In the genomic region with DNA sequence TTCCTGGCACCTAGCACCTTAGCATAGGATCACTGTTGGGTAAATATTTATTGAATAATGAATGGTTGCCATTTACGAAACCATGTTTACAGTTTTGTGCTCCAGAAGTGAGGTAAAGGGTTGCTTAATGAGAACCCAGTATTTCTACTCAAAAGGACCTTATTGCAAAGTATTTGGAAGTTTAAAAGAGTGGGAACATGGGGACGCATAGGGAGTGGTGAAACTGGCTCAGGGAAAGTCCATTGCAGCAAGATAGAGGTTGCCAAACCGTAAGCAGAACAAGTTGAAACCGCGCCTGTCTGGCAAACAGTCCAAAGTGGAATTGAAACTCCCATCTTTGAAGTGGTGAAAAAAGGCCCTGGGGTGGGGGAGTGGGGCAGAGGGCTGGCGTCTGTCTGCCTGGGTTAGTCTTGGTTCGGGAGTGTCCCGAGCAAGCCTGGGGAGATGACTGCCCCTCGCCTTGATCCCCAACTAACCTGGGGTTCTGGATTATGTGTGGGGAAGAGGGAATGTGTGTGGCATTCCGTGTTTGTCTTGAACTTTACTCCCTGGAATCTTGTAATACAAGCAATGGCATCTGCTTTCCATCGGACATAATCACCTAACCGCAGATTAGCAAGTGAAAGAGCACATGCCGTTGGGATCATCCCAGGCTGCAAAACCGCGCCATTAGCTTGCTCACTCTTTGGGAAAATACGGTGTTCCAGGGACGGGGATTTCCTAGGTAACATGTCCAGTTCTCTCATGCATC, we compare ENCODE assay signal across 8 cellular contexts. TPM values are rescaled to one million over a fixed set of nuclear protein-coding genes. Genes with fewer than 3 reads are reported as not detected.
DNase-seq lines count a peak whose midpoint lies in the region; TF ChIP-seq lines count a peak whose summit lies in the region.

No MANE protein-coding gene starts in this region.

- peaks cover 67 to 100% (median 98%) of the 10 kb centered on the region in 4 donors for H3K4me1 ChIP-seq in esophagus muscularis mucosa

- H3K4me3 Mint-ChIP-seq in nephron, result peak overlapping the region in 1 of 3 experiments; percentile 28

- no peaks in the 10 kb centered on the region for H3K27me3 Mint-ChIP-seq in nephron (ENCODE audit: low read depth)

- no peaks in the 10 kb centered on the region for H3K9me3 Mint-ChIP-seq in nephron

- H3K36me3 Mint-ChIP-seq in nephron (ENCODE audit: low read depth), result peaks cover 8% of the 10 kb centered on the region

- peaks cover 0 to 20% (median 12%) of the 10 kb centered on the region in 4 donors for H3K36me3 ChIP-seq in esophagus muscularis mucosa

- in situ Hi-C loops in GM18951 (cut with MboI; ENCODE audit: low sequenced_read_pairs, unreplicated experiment), result no loop called here
- in situ Hi-C loops in KBM-7 (cut with MboI; ENCODE audit: low pct_unique_long_range_greater_than_20kb, low sequenced_read_pairs), result no loop called here

- peaks cover 40% of the 10 kb centered on the region for H3K4me1 Mint-ChIP-seq in nephron

- TF ChIP-seq POLR2A in GM18951 (IDR thresholded peaks at IDR 0.05; ENCODE audit: extremely low read depth, insufficient read depth, insufficient read length), result peak; percentile 20
- no peak for TF ChIP-seq POLR2A in esophagus muscularis mucosa (IDR thresholded peaks at IDR 0.05; ENCODE audit: low read depth)

- TF ChIP-seq CTCF in esophagus muscularis mucosa (IDR thresholded peaks at IDR 0.05) (no peak), nephron (IDR thresholded peaks at IDR 0.05; ENCODE audit: unreplicated experiment in 3 of 3) (no peak)

- no peaks in the 10 kb centered on the region for H3K9me3 ChIP-seq in esophagus muscularis mucosa

- TF ChIP-seq EP300 in esophagus muscularis mucosa (IDR thresholded peaks at IDR 0.05), result no peak

- DNase-seq in NCI-H226 (peak; percentile 86), esophagus muscularis mucosa (ENCODE audit: extremely low spot score) (peak; percentile 94), KBM-7 (no peak), HUDEP-2 (lab: John Stamatoyannopoulos, UW; ENCODE audit: unreplicated experiment in 76 of 76) (no peak), inferior parietal cortex (ENCODE audit: extremely low spot score) (no peak)
- DNase-seq in effector CD8-positive, alpha-beta T cell (lab: John Stamatoyannopoulos, UW), result no peak

- peak overlapping the region; percentile 86 to 91 (median 88) for H3K27ac ChIP-seq in esophagus muscularis mucosa (replicated peaks in 1 of 4)

- peak overlapping the region; percentile 30 to 52 (median 40) for H3K4me3 ChIP-seq in esophagus muscularis mucosa

- WGBS in esophagus muscularis mucosa, result 34% methylated on average over 16 of the region's 17 CpGs

- H3K27me3 ChIP-seq in esophagus muscularis mucosa, result no peaks in the 10 kb centered on the region

- intact Hi-C loops in esophagus muscularis mucosa (cut with DNase I), result no loop called here

- H3K27ac Mint-ChIP-seq in nephron, result peak overlapping the region; percentile 99 to 100 (median 99)

RNA-seq across cellular contexts. Expression of a gene that starts 7.2 kb away (rescaled TPM):
- total RNA-seq in esophagus muscularis mucosa, result 100 to 1,000 TPM; 148 to 278 (median 209) TPM

Comparison
In these comparisons a context has a peak if more than half of its experiments do, and no peak if none do; other contexts are left out.
1. DNase-seq: peak in NCI-H226 (single experiment) and esophagus muscularis mucosa (single experiment); none in KBM-7 (single experiment), effector CD8-positive, alpha-beta T cell (single experiment), HUDEP-2 (0 of 76) and inferior parietal cortex (single experiment).